ENCODE assay signal across 14 cellular contexts in the genomic region with DNA sequence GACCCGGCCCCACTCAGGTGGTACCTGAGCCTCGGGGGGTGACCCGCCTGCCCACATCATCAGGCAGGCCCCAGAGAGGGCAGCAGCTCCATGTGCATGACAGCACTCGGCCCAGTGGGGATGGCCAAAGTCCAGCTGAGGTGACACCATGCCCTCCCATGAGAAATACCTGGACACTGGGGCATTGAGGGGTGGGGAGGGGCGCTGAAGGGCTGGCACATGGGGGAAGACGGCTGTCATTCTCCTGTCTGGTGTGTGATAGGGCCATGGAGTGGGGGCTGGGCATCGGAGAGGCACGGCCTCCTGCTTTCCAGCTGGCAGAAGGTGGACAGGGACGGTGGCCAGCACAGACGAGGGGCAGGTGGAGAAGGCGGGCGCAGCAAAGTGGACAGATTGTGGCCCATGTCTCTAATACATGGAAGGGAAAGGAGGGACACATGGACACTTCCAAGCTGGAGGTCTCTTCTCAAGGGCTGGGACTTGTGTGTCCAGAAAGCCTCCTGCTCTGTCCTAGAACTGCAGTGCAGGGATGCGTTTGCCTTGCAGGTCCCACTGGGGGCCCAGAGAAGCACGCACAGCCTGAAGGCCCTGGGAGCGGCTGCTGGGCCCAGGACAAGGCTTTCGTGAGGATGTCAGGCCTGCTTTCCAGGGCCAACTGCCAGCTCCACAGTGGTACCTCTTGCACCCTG.
"Had no signal": no experiment of that assay in that cellular context is flagged by ENCODE, and none has a peak within 500 bp of the region (broad histone marks: within the 10 kb centered on the region; RNA-seq: fewer than 3 reads in every experiment).

No MANE protein-coding gene starts in this region.

- H3K4me3 ChIP-seq: breast epithelium, gastrocnemius medialis, neural progenitor cell, SJSA1 had no signal

- H3K27ac ChIP-seq: breast epithelium, gastrocnemius medialis, neural progenitor cell, SJSA1 had no signal

- H2AFZ ChIP-seq: neural progenitor cell had no signal

- H3K27me3 Mint-ChIP-seq: activated naive CD8-positive, alpha-beta T cell; stimulated activated naive B cell treated with anti-CD40 and anti-IgM and Interleukin-4, amounts not matched to agents 10 μg/mL and 1 μg/mL and 100 μg/mL, for 72 hours had no signal

- H3K4me3 Mint-ChIP-seq: activated naive CD8-positive, alpha-beta T cell; stimulated activated naive B cell treated with anti-CD40 and anti-IgM and Interleukin-4, amounts not matched to agents 10 μg/mL and 1 μg/mL and 100 μg/mL, for 72 hours; T-helper 2 cell treated with Interferon-gamma antibody and Interleukin-4, amounts not matched to agents 5 μg/mL and 100 μg/mL, for 36 hours had no signal

- H3K4me1 Mint-ChIP-seq: stimulated activated naive B cell treated with anti-CD40 and anti-IgM and Interleukin-4, amounts not matched to agents 10 μg/mL and 1 μg/mL and 100 μg/mL, for 72 hours had no signal

- H3K27me3 ChIP-seq: breast epithelium, gastrocnemius medialis, neural progenitor cell, SJSA1 had no signal

- H3K9me3 Mint-ChIP-seq: neural progenitor cell; stimulated activated naive B cell treated with anti-CD40 and anti-IgM and Interleukin-4, amounts not matched to agents 10 μg/mL and 1 μg/mL and 100 μg/mL, for 72 hours; T-helper 2 cell treated with Interferon-gamma antibody and Interleukin-4, amounts not matched to agents 5 μg/mL and 100 μg/mL, for 36 hours had no signal

- H3K4me1 ChIP-seq: breast epithelium, gastrocnemius medialis, neural progenitor cell, SJSA1 had no signal

- H3K36me3 Mint-ChIP-seq: activated naive CD8-positive, alpha-beta T cell; neural progenitor cell; stimulated activated naive B cell treated with anti-CD40 and anti-IgM and Interleukin-4, amounts not matched to agents 10 μg/mL and 1 μg/mL and 100 μg/mL, for 72 hours had no signal

- DNase-seq: activated CD4-positive, alpha-beta T cell treated with anti-CD3 and anti-CD28 coated beads, Interleukin-2, amount 50 U/mL, for 48 hours; activated gamma-delta T cell; anterior cingulate cortex; effector CD4-positive, alpha-beta T cell; gastrocnemius medialis; midbrain; stimulated activated CD4-positive, alpha-beta T cell treated with anti-CD3 and anti-CD28 coated beads, Interleukin-1b, Interleukin-23, amount 100 ng/mL, for 48 hours; stimulated activated naive B cell treated with anti-CD40 and anti-IgM and Interleukin-4, amounts not matched to agents 10 μg/mL and 1 μg/mL and 100 μg/mL, for 72 hours; SW 1271 had no signal

- H3K36me3 ChIP-seq: breast epithelium, gastrocnemius medialis, neural progenitor cell, SJSA1 had no signal

- H3K9me3 ChIP-seq: breast epithelium, gastrocnemius medialis, SJSA1 had no signal

- H3K4me2 ChIP-seq: neural progenitor cell had no signal

- H3K27ac Mint-ChIP-seq: activated naive CD8-positive, alpha-beta T cell; stimulated activated naive B cell treated with anti-CD40 and anti-IgM and Interleukin-4, amounts not matched to agents 10 μg/mL and 1 μg/mL and 100 μg/mL, for 72 hours; T-helper 2 cell treated with Interferon-gamma antibody and Interleukin-4, amounts not matched to agents 5 μg/mL and 100 μg/mL, for 36 hours had no signal
